Comparison of ENCODE assay signal across 21 cellular contexts in genomic region chr3:18382760-18383369, GRCh38. TPM values are rescaled to one million over a fixed set of nuclear protein-coding genes. Genes with fewer than 3 reads are reported as not detected.
DNase-seq lines count a peak whose midpoint lies in the region; ATAC-seq and TF ChIP-seq lines count a peak whose summit lies in the region.
"Had no signal": no experiment of that assay in that cellular context is flagged by ENCODE, and none has a peak within 500 bp of the region (broad histone marks: within the 10 kb centered on the region; RNA-seq: fewer than 3 reads in every experiment).

No MANE protein-coding gene starts in this region.

- H3K36me3 Mint-ChIP-seq in activated naive CD4-positive, alpha-beta T cell treated with anti-CD3 and anti-CD28 coated beads, Interleukin-2, amount 10 ng/mL, durations not matched to agents 7 days and 5 days: peaks cover 73% of the 10 kb centered on the region
- peaks cover 77% of the 10 kb centered on the region for H3K36me3 Mint-ChIP-seq in activated CD8-positive, alpha-beta T cell treated with anti-CD3 and anti-CD28 coated beads, Interleukin-2, amount 10 ng/mL, durations not matched to agents 7 days and 5 days (ENCODE audit: low read depth)
- H3K36me3 Mint-ChIP-seq in endodermal cell (ENCODE audit: low read depth): peaks cover 11% of the 10 kb centered on the region

- H3K4me3 ChIP-seq in endodermal cell (ENCODE audit: low read length): no peak overlapping the region
- H3K4me3 ChIP-seq: right lobe of liver, SJSA1 had no signal

- H3K9me3 ChIP-seq in endodermal cell (ENCODE audit: control insufficient read depth, low read length): no peaks in the 10 kb centered on the region
- H3K9me3 ChIP-seq: right lobe of liver, SJSA1 had no signal

- H3K4me1 Mint-ChIP-seq in activated naive CD4-positive, alpha-beta T cell treated with anti-CD3 and anti-CD28 coated beads, Interleukin-2, amount 10 ng/mL, durations not matched to agents 7 days and 5 days: peaks cover 69% of the 10 kb centered on the region
- H3K4me1 Mint-ChIP-seq in activated CD8-positive, alpha-beta T cell treated with anti-CD3 and anti-CD28 coated beads, Interleukin-2, amount 10 ng/mL, durations not matched to agents 7 days and 5 days (ENCODE audit: low read depth): peaks cover 74% of the 10 kb centered on the region
- peaks cover 10% of the 10 kb centered on the region for H3K4me1 Mint-ChIP-seq in endodermal cell
- H3K4me1 Mint-ChIP-seq: CD14-positive monocyte had no signal

- H3K9me3 Mint-ChIP-seq in activated naive CD4-positive, alpha-beta T cell treated with anti-CD3 and anti-CD28 coated beads, Interleukin-2, amount 10 ng/mL, durations not matched to agents 7 days and 5 days: no peaks in the 10 kb centered on the region
- no peaks in the 10 kb centered on the region for H3K9me3 Mint-ChIP-seq in activated CD8-positive, alpha-beta T cell treated with anti-CD3 and anti-CD28 coated beads, Interleukin-2, amount 10 ng/mL, durations not matched to agents 7 days and 5 days (ENCODE audit: insufficient read depth)
- no peaks in the 10 kb centered on the region for H3K9me3 Mint-ChIP-seq in endodermal cell

- no peaks in the 10 kb centered on the region for H3K27me3 Mint-ChIP-seq in activated naive CD4-positive, alpha-beta T cell treated with anti-CD3 and anti-CD28 coated beads, Interleukin-2, amount 10 ng/mL, durations not matched to agents 7 days and 5 days
- H3K27me3 Mint-ChIP-seq in activated CD8-positive, alpha-beta T cell treated with anti-CD3 and anti-CD28 coated beads, Interleukin-2, amount 10 ng/mL, durations not matched to agents 7 days and 5 days (ENCODE audit: low read depth): no peaks in the 10 kb centered on the region
- no peaks in the 10 kb centered on the region for H3K27me3 Mint-ChIP-seq in endodermal cell (ENCODE audit: insufficient read depth)
- H3K27me3 Mint-ChIP-seq: T-helper 17 cell had no signal

- peak; percentile 57 for ATAC-seq in activated CD8-positive, alpha-beta T cell treated with anti-CD3 and anti-CD28 coated beads, Interleukin-2, amount 10 ng/mL, durations not matched to agents 7 days and 5 days
- ATAC-seq in HG03342 (IDR thresholded peaks at IDR 0.05; ENCODE audit: unreplicated experiment): no peak
- ATAC-seq: HCT116, left ventricle myocardium superior, T-helper 17 cell had no signal

- H3K4me1 ChIP-seq in endodermal cell (ENCODE audit: control insufficient read depth, insufficient read depth, low read length): peaks cover 7% of the 10 kb centered on the region
- H3K4me1 ChIP-seq: right lobe of liver, SJSA1 had no signal

- POLR2A ChIA-PET in activated CD8-positive, alpha-beta T cell treated with anti-CD3 and anti-CD28 coated beads, Interleukin-2, amount 10 ng/mL, durations not matched to agents 7 days and 5 days (lab: Charles Lee): no interaction called here

- H3K4me3 Mint-ChIP-seq in activated naive CD4-positive, alpha-beta T cell treated with anti-CD3 and anti-CD28 coated beads, Interleukin-2, amount 10 ng/mL, durations not matched to agents 7 days and 5 days: no peak overlapping the region
- no peak overlapping the region for H3K4me3 Mint-ChIP-seq in activated CD8-positive, alpha-beta T cell treated with anti-CD3 and anti-CD28 coated beads, Interleukin-2, amount 10 ng/mL, durations not matched to agents 7 days and 5 days
- no peak overlapping the region for H3K4me3 Mint-ChIP-seq in endodermal cell
- H3K4me3 Mint-ChIP-seq: CD14-positive monocyte, T-helper 17 cell had no signal

- CTCF ChIA-PET in activated naive CD4-positive, alpha-beta T cell treated with anti-CD3 and anti-CD28 coated beads, Interleukin-2, amount 10 ng/mL, durations not matched to agents 7 days and 5 days (lab: Charles Lee): interaction anchor here (0.8 kb wide), 1 partner anchor 15 kb away, joined by 3 read pairs; no protein-coding TSS in a partner anchor
- CTCF ChIA-PET in activated CD8-positive, alpha-beta T cell treated with anti-CD3 and anti-CD28 coated beads, Interleukin-2, amount 10 ng/mL, durations not matched to agents 7 days and 5 days (lab: Charles Lee): interaction anchor here (2.6 kb wide), 1 partner anchor 7 kb away, joined by 21 read pairs; no protein-coding TSS in a partner anchor

- peak; percentile 20 for TF ChIP-seq CTCF in endodermal cell (conservative IDR thresholded peaks at IDR 0.05)

- peaks cover 11% of the 10 kb centered on the region for H3K36me3 ChIP-seq in endodermal cell (ENCODE audit: control insufficient read depth, insufficient read depth, low read length)
- H3K36me3 ChIP-seq: SJSA1 had no signal

- no peak overlapping the region for H3K27ac ChIP-seq in endodermal cell (ENCODE audit: low read depth, low read length)
- H3K27ac ChIP-seq: parathyroid adenoma, right lobe of liver, SJSA1 had no signal

- H3K9ac ChIP-seq in endodermal cell (ENCODE audit: extremely low read depth, low read length, poor library complexity, severe bottlenecking): no peak overlapping the region
- H3K9ac ChIP-seq: parathyroid adenoma had no signal

- H3K27me3 ChIP-seq in endodermal cell (ENCODE audit: control insufficient read depth, insufficient read depth, low read length, poor library complexity, severe bottlenecking): no peaks in the 10 kb centered on the region
- H3K27me3 ChIP-seq: right lobe of liver, SJSA1 had no signal

- no peak for DNase-seq in activated naive CD4-positive, alpha-beta T cell treated with anti-CD3 and anti-CD28 coated beads, Interleukin-2, amount 10 ng/mL, durations not matched to agents 7 days and 5 days
- no peak for DNase-seq in activated naive CD4-positive, alpha-beta T cell treated with Interleukin-2 at 50 U/mL for 16 hours
- DNase-seq in activated CD8-positive, alpha-beta T cell treated with anti-CD3 and anti-CD28 coated beads, Interleukin-2, amount 10 ng/mL, durations not matched to agents 7 days and 5 days: no peak
- DNase-seq in endodermal cell (peak; percentile 50), inferior parietal cortex (ENCODE audit: extremely low spot score) (no peak), amygdala (lab: John Stamatoyannopoulos, UW) (no peak), NCI-H345 treated with DMSO at 0.1 percent for 48 hours (lab: John Stamatoyannopoulos, UW; ENCODE audit: unreplicated experiment) (no peak)
- DNase-seq: activated gamma-delta T cell treated with Interleukin-2 at 50 U/mL for 16 hours, erythroblast, foreskin fibroblast, GF-D8, left ventricle myocardium superior, NCI-H1436, NCI-H510A treated with DMSO at 0.1 percent for 48 hours, right lobe of liver, T-helper 17 cell had no signal

- H3K27ac Mint-ChIP-seq in activated naive CD4-positive, alpha-beta T cell treated with anti-CD3 and anti-CD28 coated beads, Interleukin-2, amount 10 ng/mL, durations not matched to agents 7 days and 5 days: peak overlapping the region; percentile 56
- H3K27ac Mint-ChIP-seq in activated CD8-positive, alpha-beta T cell treated with anti-CD3 and anti-CD28 coated beads, Interleukin-2, amount 10 ng/mL, durations not matched to agents 7 days and 5 days: peak overlapping the region; percentile 45
- H3K27ac Mint-ChIP-seq in endodermal cell: no peak overlapping the region
- H3K27ac Mint-ChIP-seq: T-helper 17 cell had no signal

RNA-seq across cellular contexts. Expression of gene SATB1, which starts 42.3 kb away (rescaled TPM):
- total RNA-seq in activated CD8-positive, alpha-beta T cell treated with anti-CD3 and anti-CD28 coated beads, Interleukin-2, amount 10 ng/mL, durations not matched to agents 7 days and 5 days: 100 to 1,000 TPM; 268 to 273 TPM
- total RNA-seq in endodermal cell: 10 to 100 TPM; 31.5 to 38.6 TPM
- polyA plus RNA-seq in endodermal cell (2013, experiment 1 of 2): 46.2 TPM
- polyA plus RNA-seq in endodermal cell (2013, experiment 2 of 2): 42.6 TPM

Comparison
In these comparisons a context has a peak if more than half of its experiments do, and no peak if none do; other contexts are left out.
1. RNA of gene SATB1, which starts 42.3 kb away (total RNA-seq): 268 to 273 TPM in activated CD8-positive, alpha-beta T cell treated with anti-CD3 and anti-CD28 coated beads, Interleukin-2, amount 10 ng/mL, durations not matched to agents 7 days and 5 days; 31.5 to 38.6 TPM in endodermal cell; every median in the first group is over 4 times any median in the second.